In genomic region chr5:74342948-74343682, GRCh38 we compare ENCODE assay signal across 15 cellular contexts.
DNase-seq lines count a peak whose midpoint lies in the region; ATAC-seq and TF ChIP-seq lines count a peak whose summit lies in the region.
"Had no signal": no experiment of that assay in that cellular context is flagged by ENCODE, and none has a peak within 500 bp of the region (broad histone marks: within the 10 kb centered on the region; RNA-seq: fewer than 3 reads in every experiment).

No MANE protein-coding gene starts in this region.

- no peak overlapping the region for H3K27ac ChIP-seq in right lobe of liver
- no peak overlapping the region for H3K27ac ChIP-seq in right atrium auricular region
- H3K27ac ChIP-seq: BLaER1 had no signal

- peak; percentile 52 to 75 (median 70) for ATAC-seq in right lobe of liver
- no peak for ATAC-seq in GM19397 (IDR thresholded peaks at IDR 0.05; ENCODE audit: unreplicated experiment)
- no peak for ATAC-seq in HG03175 (IDR thresholded peaks at IDR 0.05; ENCODE audit: unreplicated experiment)

- H3K36me3 ChIP-seq in right lobe of liver (no peaks in the 10 kb centered on the region), right atrium auricular region (no peaks in the 10 kb centered on the region)
- H3K36me3 ChIP-seq: BLaER1, MG63 had no signal

- intact Hi-C loops in right lobe of liver (cut with DNase I), result no loop called here

- no peak for TF ChIP-seq POLR2A in right lobe of liver (IDR thresholded peaks at IDR 0.05)

- TF ChIP-seq CTCF in astrocyte of the spinal cord (IDR thresholded peaks at IDR 0.05; ENCODE audit: low read depth, low read length) (no peak), right lobe of liver (IDR thresholded peaks at IDR 0.05) (no peak), right atrium auricular region (IDR thresholded peaks at IDR 0.05) (no peak)

- H3K27me3 ChIP-seq in right lobe of liver (no peaks in the 10 kb centered on the region), right atrium auricular region (no peaks in the 10 kb centered on the region)
- H3K27me3 ChIP-seq: BLaER1, MG63 had no signal

- no peaks in the 10 kb centered on the region for H3K9me3 ChIP-seq in right lobe of liver
- H3K9me3 ChIP-seq in right atrium auricular region, result no peaks in the 10 kb centered on the region
- H3K9me3 ChIP-seq: BLaER1 had no signal

- DNase-seq in ELR (ENCODE audit: low read depth) (peak; percentile 24), M059J (ENCODE audit: low read depth) (peak; percentile 77), astrocyte of the spinal cord (ENCODE audit: low read depth, low spot score) (peak; percentile 35), right lobe of liver (no peak), right atrium auricular region (ENCODE audit: low spot score) (no peak)
- DNase-seq: activated CD4-positive, alpha-beta T cell treated with anti-CD3 and anti-CD28 coated beads, Interleukin-2, amount 10 ng/mL, durations not matched to agents 7 days and 5 days; activated T-cell treated with anti-CD3 and anti-CD28 coated beads, Interleukin-2, amount 50 U/mL, for 48 hours; DND-41; MG63; NCI-H1930; retina; substantia nigra had no signal

- in situ Hi-C loops in astrocyte of the spinal cord (cut with HindIII; ENCODE audit: low sequenced_read_pairs), result no loop called here

- H3K4me1 ChIP-seq in right lobe of liver, result peaks cover 0 to 9% (median 2%) of the 10 kb centered on the region in 4 donors
- H3K4me1 ChIP-seq in right atrium auricular region, result no peaks in the 10 kb centered on the region
- H3K4me1 ChIP-seq: BLaER1 had no signal

- no peak overlapping the region for H3K4me3 ChIP-seq in astrocyte of the spinal cord (ENCODE audit: low read depth, low read length)
- no peak overlapping the region for H3K4me3 ChIP-seq in right lobe of liver
- H3K4me3 ChIP-seq in right atrium auricular region, result no peak overlapping the region
- H3K4me3 ChIP-seq: BLaER1, MG63 had no signal

- WGBS in right lobe of liver (ENCODE audit: insufficient coverage, low coverage, low lambda C conversion rate, missing lambda C conversion rate), result 52% methylated on average over 5 of the region's 5 CpGs

Comparison
In these comparisons a context has a peak if more than half of its experiments do, and no peak if none do; other contexts are left out.
1. DNase-seq: peak in ELR (single experiment), M059J (single experiment) and astrocyte of the spinal cord (single experiment); none in right lobe of liver (0 of 3) and right atrium auricular region (single experiment).
2. ATAC-seq: peak in right lobe of liver (4 of 4); none in GM19397 (single experiment) and HG03175 (single experiment).